ENCODE assay signal across 27 cellular contexts in the genomic region with DNA sequence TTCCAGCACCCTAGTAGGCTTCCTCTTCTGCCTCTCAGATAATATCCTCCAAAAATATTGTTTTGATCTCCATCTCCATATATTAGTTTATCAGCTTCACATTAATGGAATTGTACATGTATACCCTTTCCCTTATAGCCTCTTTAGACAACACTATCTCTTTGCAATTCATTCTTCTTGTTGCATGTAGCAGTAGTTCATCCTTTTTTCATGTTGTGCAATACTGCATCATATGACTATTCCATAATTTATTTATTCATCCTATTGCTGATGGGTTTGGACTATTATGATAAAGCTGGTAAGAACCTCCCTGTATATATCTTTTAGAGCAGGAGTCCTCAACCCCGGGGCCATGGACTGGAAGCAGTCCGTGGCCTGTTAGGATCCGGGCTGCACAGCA.
A peak's percentile ranks its signal among the peaks of the same experiment; 100 is the strongest.
DNase-seq lines count a peak whose midpoint lies in the region; ATAC-seq and TF ChIP-seq lines count a peak whose summit lies in the region.
"Had no signal": no experiment of that assay in that cellular context is flagged by ENCODE, and none has a peak within 500 bp of the region (broad histone marks: within the 10 kb centered on the region; RNA-seq: fewer than 3 reads in every experiment).

No MANE protein-coding gene starts in this region.

- H3K4me2 ChIP-seq in IMR-90 (ENCODE audit: low read depth, low read length), result no peak overlapping the region
- H3K4me2 ChIP-seq: A549; BLaER1; BLaER1 treated with 17β-estradiol and CSF1 and Interleukin-3, amounts not matched to agents 10 nM and 100 nM had no signal

- POLR2A ChIA-PET in IMR-90 (lab: Charles Lee; ENCODE audit: unreplicated experiment), result no interaction called here

- H3K9ac ChIP-seq in IMR-90 (ENCODE audit: low read depth, low read length), result no peak overlapping the region
- H3K9ac ChIP-seq: BLaER1; BLaER1 treated with 17β-estradiol and CSF1 and Interleukin-3, amounts not matched to agents 10 nM and 100 nM had no signal

- no peak for TF ChIP-seq RAD21 in IMR-90 (IDR thresholded peaks at IDR 0.05; ENCODE audit: low read length)

- no peak for TF ChIP-seq POLR2A in IMR-90 (IDR thresholded peaks at IDR 0.05; ENCODE audit: low read depth, low read length)

- H3K4me3 ChIP-seq in IMR-90 (ENCODE audit: insufficient read depth, low read depth, low read length) (no peak overlapping the region), HAP-1 (no peak overlapping the region)
- H3K4me3 ChIP-seq: A549; BLaER1; BLaER1 treated with 17β-estradiol and CSF1 and Interleukin-3, amounts not matched to agents 10 nM and 100 nM had no signal

- H3K79me1 ChIP-seq in IMR-90 (ENCODE audit: low read depth in 1 of 2, low read length in 2 of 2), result no peaks in the 10 kb centered on the region

- dilution Hi-C loops in IMR-90 (cut with HindIII; ENCODE audit: low sequenced_read_pairs, unreplicated experiment), result no loop called here

- in situ Hi-C loops in IMR-90 (cut with MboI; ENCODE audit: low sequenced_read_pairs) (no loop called here), HAP-1 (cut with MboI; ENCODE audit: low sequenced_read_pairs) (no loop called here)

- H2AK5ac ChIP-seq in IMR-90 (ENCODE audit: low read depth, low read length), result no peak overlapping the region

- H3K18ac ChIP-seq in IMR-90 (ENCODE audit: low read depth, low read length), result no peak overlapping the region

- no peak overlapping the region for H3K4ac ChIP-seq in IMR-90 (ENCODE audit: low read depth, low read length)

- H3K14ac ChIP-seq in IMR-90 (replicated peaks; ENCODE audit: low read depth, low read length), result no peak overlapping the region

- no peak for ATAC-seq in IMR-90 (ENCODE audit: low read depth)
- ATAC-seq: A549; CD8-positive, alpha-beta T cell had no signal

- H4K91ac ChIP-seq in IMR-90 (ENCODE audit: insufficient read depth, low read depth, low read length), result no peak overlapping the region

- no peak overlapping the region for H2BK15ac ChIP-seq in IMR-90 (ENCODE audit: low read depth, low read length)

- H2BK5ac ChIP-seq in IMR-90 (ENCODE audit: low read depth, low read length, poor library complexity, severe bottlenecking), result no peak overlapping the region

- TF ChIP-seq CTCF in IMR-90 (conservative IDR thresholded peaks at IDR 0.05; ENCODE audit: low read depth, low read length), result no peak

- H3K4me1 ChIP-seq in IMR-90 (ENCODE audit: control insufficient read depth, insufficient read depth, low read length) (no peaks in the 10 kb centered on the region), HAP-1 (no peaks in the 10 kb centered on the region)
- H3K4me1 ChIP-seq: A549; BE2C; BLaER1; BLaER1 treated with 17β-estradiol and CSF1 and Interleukin-3, amounts not matched to agents 10 nM and 100 nM; Caco-2 had no signal

- H2AFZ ChIP-seq in IMR-90 (replicated peaks; ENCODE audit: low read length, poor library complexity), result no peak overlapping the region

- H4K8ac ChIP-seq in IMR-90 (ENCODE audit: low read depth in 2 of 2, low read length in 2 of 2), result no peak overlapping the region

- H3K27me3 ChIP-seq in IMR-90 (ENCODE audit: control insufficient read depth, insufficient read depth, low read length) (no peaks in the 10 kb centered on the region), HAP-1 (ENCODE audit: low read depth) (no peaks in the 10 kb centered on the region)
- H3K27me3 ChIP-seq: BE2C; BLaER1; BLaER1 treated with 17β-estradiol and CSF1 and Interleukin-3, amounts not matched to agents 10 nM and 100 nM had no signal

- H3K56ac ChIP-seq in IMR-90 (ENCODE audit: extremely low read depth, insufficient read depth, low read length), result no peak overlapping the region

- CTCF ChIA-PET in IMR-90 (lab: Yijun Ruan, JAX), result no interaction called here

- no peak overlapping the region for H2AK9ac ChIP-seq in IMR-90 (replicated peaks; ENCODE audit: low read depth, low read length, poor library complexity)

- no peak overlapping the region for H3K23ac ChIP-seq in IMR-90 (ENCODE audit: low read depth, low read length)

- no peaks in the 10 kb centered on the region for H3K9me1 ChIP-seq in IMR-90 (ENCODE audit: insufficient read depth, low read length)

- no peak overlapping the region for H3K27ac ChIP-seq in IMR-90 (ENCODE audit: insufficient read depth, low read length)
- H3K27ac ChIP-seq: 22Rv1; A549; BLaER1; BLaER1 treated with 17β-estradiol and CSF1 and Interleukin-3, amounts not matched to agents 10 nM and 100 nM; C4-2B had no signal

- no peaks in the 10 kb centered on the region for H4K20me1 ChIP-seq in IMR-90 (ENCODE audit: insufficient read depth, low read length)
- H4K20me1 ChIP-seq: BLaER1; BLaER1 treated with 17β-estradiol and CSF1 and Interleukin-3, amounts not matched to agents 10 nM and 100 nM had no signal

- intact Hi-C loops in IMR-90 (cut with micrococcal nuclease), result no loop called here

- H3K9me3 ChIP-seq in IMR-90 (ENCODE audit: control insufficient read depth, insufficient read depth, low read length) (no peaks in the 10 kb centered on the region; the same call in 1 of the 2 replicates), HAP-1 (0 out of 2 replicates have a peak, but pooled peaks cover 4% of the 10 kb centered on the region)
- H3K9me3 ChIP-seq: BE2C, Caco-2 had no signal

- H2BK20ac ChIP-seq in IMR-90 (ENCODE audit: low read depth, low read length), result no peak overlapping the region

- no TSS peak for BruUV-seq in IMR-90 (replicated peaks; lab: Mats Ljungman, UMichigan)

- H2BK120ac ChIP-seq in IMR-90 (ENCODE audit: low read depth, low read length), result no peak overlapping the region

- WGBS in IMR-90 (ENCODE audit: extremely low coverage in 2 of 2, insufficient read length in 1 of 2), 2 experiments, result no CpG with 5 or more reads among the region's 3 CpGs

- DNase-seq in IMR-90 (no peak), HAP-1 (ENCODE audit: low spot score in 2 of 2) (no peak)
- DNase-seq: 8988T; ACHN; AML-193; BE2C; C1 segment of cervical spinal cord; Caco-2; Calu3; CD4-positive, alpha-beta memory T cell; CD4-positive, alpha-beta T cell; CD4-positive, CD25-positive, alpha-beta regulatory T cell; CD8-positive, alpha-beta memory T cell; CD8-positive, alpha-beta T cell; COR-L47; DMS 273 treated with DMSO at 0.1 percent for 48 hours; DMS153; DMS53; DMS79; DMS79 treated with DMSO at 0.1 percent for 48 hours; DND-41; EL had no signal

- H3K36me3 ChIP-seq in IMR-90 (ENCODE audit: control insufficient read depth, insufficient read depth, low read length) (no peaks in the 10 kb centered on the region), HAP-1 (replicated peaks) (no peaks in the 10 kb centered on the region)
- H3K36me3 ChIP-seq: BE2C; BLaER1; BLaER1 treated with 17β-estradiol and CSF1 and Interleukin-3, amounts not matched to agents 10 nM and 100 nM had no signal

- no peak overlapping the region for H4K5ac ChIP-seq in IMR-90 (ENCODE audit: low read depth, low read length)

TF ChIP-seq in IMR-90, 13 proteins besides CTCF, POLR2A, EP300 and RAD21:
- TF ChIP-seq MXI1 (IDR thresholded peaks at IDR 0.05; ENCODE audit: borderline replicate concordance, low read depth, low read length) (no peak), CEBPB (IDR thresholded peaks at IDR 0.05; ENCODE audit: low read depth, low read length) (peak; percentile 76)
